11 cellular contexts compared by ENCODE assay signal in genomic region chr7:128891110-128891941, GRCh38. TPM values are rescaled to one million over a fixed set of nuclear protein-coding genes. Genes with fewer than 3 reads are reported as not detected.
DNase-seq lines count a peak whose midpoint lies in the region; ATAC-seq and TF ChIP-seq lines count a peak whose summit lies in the region.
"Had no signal": no experiment of that assay in that cellular context is flagged by ENCODE, and none has a peak within 500 bp of the region (broad histone marks: within the 10 kb centered on the region; RNA-seq: fewer than 3 reads in every experiment).

No MANE protein-coding gene starts in this region.

- H3K27ac Mint-ChIP-seq in activated T-cell treated with anti-CD3 and anti-CD28 coated beads, Interleukin-2, amount 50 U/mL, for 72 hours = no peak overlapping the region
- no peak overlapping the region for H3K27ac Mint-ChIP-seq in activated T-cell treated with anti-CD3 and anti-CD28 coated beads, Interleukin-2, amount 50 U/mL, for 24 hours
- H3K27ac Mint-ChIP-seq in activated naive CD4-positive, alpha-beta T cell treated with anti-CD3 and anti-CD28 coated beads, Interleukin-2, amount 50 U/mL, for 72 hours = no peak overlapping the region

- H3K4me3 Mint-ChIP-seq in activated T-cell treated with anti-CD3 and anti-CD28 coated beads, Interleukin-2, amount 50 U/mL, for 72 hours = no peak overlapping the region
- H3K4me3 Mint-ChIP-seq in activated T-cell treated with anti-CD3 and anti-CD28 coated beads, Interleukin-2, amount 50 U/mL, for 24 hours = no peak overlapping the region

- no peaks in the 10 kb centered on the region for H3K9me3 ChIP-seq in testis
- no peaks in the 10 kb centered on the region for H3K9me3 ChIP-seq in transverse colon
- H3K9me3 ChIP-seq: ovary had no signal

- no peaks in the 10 kb centered on the region for H3K9me3 Mint-ChIP-seq in activated T-cell treated with anti-CD3 and anti-CD28 coated beads, Interleukin-2, amount 50 U/mL, for 72 hours
- no peaks in the 10 kb centered on the region for H3K9me3 Mint-ChIP-seq in activated T-cell treated with anti-CD3 and anti-CD28 coated beads, Interleukin-2, amount 50 U/mL, for 24 hours
- H3K9me3 Mint-ChIP-seq in activated naive CD4-positive, alpha-beta T cell treated with anti-CD3 and anti-CD28 coated beads, Interleukin-2, amount 50 U/mL, for 72 hours = no peaks in the 10 kb centered on the region

- peaks cover 11% of the 10 kb centered on the region for H3K27me3 Mint-ChIP-seq in activated T-cell treated with anti-CD3 and anti-CD28 coated beads, Interleukin-2, amount 50 U/mL, for 72 hours (ENCODE audit: low read depth)
- H3K27me3 Mint-ChIP-seq in activated T-cell treated with anti-CD3 and anti-CD28 coated beads, Interleukin-2, amount 50 U/mL, for 24 hours = peaks cover 16% of the 10 kb centered on the region

- no peaks in the 10 kb centered on the region for H3K36me3 Mint-ChIP-seq in activated T-cell treated with anti-CD3 and anti-CD28 coated beads, Interleukin-2, amount 50 U/mL, for 72 hours (ENCODE audit: insufficient read depth in 2 of 2)
- no peaks in the 10 kb centered on the region for H3K36me3 Mint-ChIP-seq in activated T-cell treated with anti-CD3 and anti-CD28 coated beads, Interleukin-2, amount 50 U/mL, for 24 hours (ENCODE audit: low read depth)
- H3K36me3 Mint-ChIP-seq in activated naive CD4-positive, alpha-beta T cell treated with anti-CD3 and anti-CD28 coated beads, Interleukin-2, amount 50 U/mL, for 72 hours = no peaks in the 10 kb centered on the region

- H3K4me1 ChIP-seq in testis = no peaks in the 10 kb centered on the region
- H3K4me1 ChIP-seq in transverse colon = peaks cover 5 to 19% (median 7%) of the 10 kb centered on the region in 4 donors

- H3K27ac ChIP-seq in testis (no peak overlapping the region), transverse colon (no peak overlapping the region)
- H3K27ac ChIP-seq: ovary had no signal

- no peak for TF ChIP-seq CTCF in testis (IDR thresholded peaks at IDR 0.05)
- TF ChIP-seq CTCF in transverse colon (IDR thresholded peaks at IDR 0.05) = no peak

- intact Hi-C loops in testis (cut with DNase I; ENCODE audit: low total_unique reads) (no loop called here), transverse colon (cut with DNase I; ENCODE audit: low total_unique reads) (no loop called here)

- in situ Hi-C loops in transverse colon (cut with MboI; ENCODE audit: low pct_ligation_motif_present in 1 of 4, low pct_unique_long_range_greater_than_20kb in 1 of 4, low sequenced_read_pairs in 3 of 4) = loop anchor here in 1 of 4 donors (25.0 kb wide), 1 partner anchor 279 kb away; no protein-coding TSS in a partner anchor

- no peaks in the 10 kb centered on the region for H3K36me3 ChIP-seq in testis (ENCODE audit: low read depth, missing control alignments)
- no peaks in the 10 kb centered on the region for H3K36me3 ChIP-seq in transverse colon
- H3K36me3 ChIP-seq: ovary had no signal

- peak; percentile 12 to 25 for ATAC-seq in activated T-cell treated with anti-CD3 and anti-CD28 coated beads, Interleukin-2, amount 50 U/mL, for 72 hours (replicated peaks in 1 of 2)
- ATAC-seq in activated naive CD4-positive, alpha-beta T cell treated with anti-CD3 and anti-CD28 coated beads, Interleukin-2, amount 50 U/mL, for 72 hours = peak; percentile 16 to 17
- no peak for ATAC-seq in GM18511 (IDR thresholded peaks at IDR 0.05; ENCODE audit: unreplicated experiment)

- TF ChIP-seq EP300 in transverse colon (IDR thresholded peaks at IDR 0.05; ENCODE audit: low read depth) = no peak

- TF ChIP-seq POLR2A in testis (IDR thresholded peaks at IDR 0.05) (no peak), transverse colon (IDR thresholded peaks at IDR 0.05) (no peak)

- 50 to 51% methylated on average over 20 to 24 of the region's 41 CpGs for WGBS in testis, 2 donors
- 33% methylated on average over 30 of the region's 41 CpGs; no CpG with 5 or more reads in 1 of the 2 donors for WGBS in transverse colon (ENCODE audit: low coverage in 1 of 2), 2 donors

- no peaks in the 10 kb centered on the region for H3K4me1 Mint-ChIP-seq in activated T-cell treated with anti-CD3 and anti-CD28 coated beads, Interleukin-2, amount 50 U/mL, for 72 hours (ENCODE audit: low read depth)
- no peaks in the 10 kb centered on the region for H3K4me1 Mint-ChIP-seq in activated T-cell treated with anti-CD3 and anti-CD28 coated beads, Interleukin-2, amount 50 U/mL, for 24 hours (ENCODE audit: low read depth)

- H3K27me3 ChIP-seq in testis (no peaks in the 10 kb centered on the region), transverse colon (peaks cover 26% of the 10 kb centered on the region)
- H3K27me3 ChIP-seq: ovary had no signal

- DNase-seq in activated T-cell treated with anti-CD3 and anti-CD28 coated beads, Interleukin-2, amount 50 U/mL, for 72 hours = no peak
- no peak for DNase-seq in activated T-cell treated with anti-CD3 and anti-CD28 coated beads, Interleukin-2, amount 50 U/mL, for 24 hours
- peak in 1 of 2 donors; percentile 54 for DNase-seq in activated naive CD4-positive, alpha-beta T cell treated with anti-CD3 and anti-CD28 coated beads, Interleukin-2, amount 50 U/mL, for 72 hours (ENCODE audit: low spot score in 2 of 2)
- DNase-seq in iPS-NIHi11 (ENCODE audit: low spot score) = peak; percentile 75
- DNase-seq in testis = no peak
- DNase-seq in NCI-H82 (lab: John Stamatoyannopoulos, UW) = no peak
- no peak for DNase-seq in transverse colon
- DNase-seq: NCI-H526 treated with DMSO at 0.1 percent for 48 hours had no signal

- H3K4me3 ChIP-seq in testis (peak overlapping the region; percentile 39 to 41), transverse colon (peak overlapping the region in 2 of 4 donors; percentile 35 to 44)
- H3K4me3 ChIP-seq: ovary had no signal

RNA-seq across cellular contexts. Expression of gene KCP, which starts 19.2 kb away (rescaled TPM):
- under 1 TPM in 1 of 2 donors, not detected in 1; 0.21 TPM for total RNA-seq in activated T-cell treated with anti-CD3 and anti-CD28 coated beads, Interleukin-2, amount 50 U/mL, for 72 hours
- total RNA-seq in activated naive CD4-positive, alpha-beta T cell treated with anti-CD3 and anti-CD28 coated beads, Interleukin-2, amount 50 U/mL, for 72 hours = under 1 TPM; 0.16 TPM
- 1 to 10 TPM in 1 of 2 donors, under 1 TPM in 1; 0.68 to 1.2 TPM for total RNA-seq in testis
- 1.4 TPM for polyA plus RNA-seq in testis (ENCODE audit: insufficient read depth, low read depth, low replicate concordance)
- total RNA-seq in transverse colon = under 1 TPM in 3 of 4 donors, not detected in 1; 0.32 to 0.75 (median 0.68) TPM
- polyA plus RNA-seq: BJ had no signal

RNA-seq across cellular contexts. Expression of gene ATP6V1F, which starts 28.7 kb away (rescaled TPM):
- 10 to 100 TPM; 68.3 to 73.3 TPM for total RNA-seq in activated T-cell treated with anti-CD3 and anti-CD28 coated beads, Interleukin-2, amount 50 U/mL, for 72 hours
- 100 to 1,000 TPM; 104 to 113 TPM for total RNA-seq in activated naive CD4-positive, alpha-beta T cell treated with anti-CD3 and anti-CD28 coated beads, Interleukin-2, amount 50 U/mL, for 72 hours
- 100 to 1,000 TPM; 133 to 166 TPM for total RNA-seq in testis
- 414 TPM for polyA plus RNA-seq in testis (ENCODE audit: insufficient read depth, low read depth, low replicate concordance)
- total RNA-seq in transverse colon = 100 to 1,000 TPM in 1 of 4 donors, 10 to 100 TPM in 3; 25.5 to 128 (median 63.2) TPM

RNA-seq across cellular contexts. Expression of gene IRF5, which starts 46.4 kb away (rescaled TPM):
- 10 to 100 TPM; 23.1 to 30.3 TPM for total RNA-seq in activated T-cell treated with anti-CD3 and anti-CD28 coated beads, Interleukin-2, amount 50 U/mL, for 72 hours
- total RNA-seq in activated naive CD4-positive, alpha-beta T cell treated with anti-CD3 and anti-CD28 coated beads, Interleukin-2, amount 50 U/mL, for 72 hours = 1 to 10 TPM; 6.1 to 9.7 TPM
- total RNA-seq in testis (1 to 10 TPM; 2.9 to 5.6 TPM), transverse colon (1 to 10 TPM; 2.2 to 10.0 (median 6.2) TPM)
- polyA plus RNA-seq in testis (ENCODE audit: insufficient read depth, low read depth, low replicate concordance) = 4.6 TPM
